8 cellular contexts compared by ENCODE assay signal in the genomic region with DNA sequence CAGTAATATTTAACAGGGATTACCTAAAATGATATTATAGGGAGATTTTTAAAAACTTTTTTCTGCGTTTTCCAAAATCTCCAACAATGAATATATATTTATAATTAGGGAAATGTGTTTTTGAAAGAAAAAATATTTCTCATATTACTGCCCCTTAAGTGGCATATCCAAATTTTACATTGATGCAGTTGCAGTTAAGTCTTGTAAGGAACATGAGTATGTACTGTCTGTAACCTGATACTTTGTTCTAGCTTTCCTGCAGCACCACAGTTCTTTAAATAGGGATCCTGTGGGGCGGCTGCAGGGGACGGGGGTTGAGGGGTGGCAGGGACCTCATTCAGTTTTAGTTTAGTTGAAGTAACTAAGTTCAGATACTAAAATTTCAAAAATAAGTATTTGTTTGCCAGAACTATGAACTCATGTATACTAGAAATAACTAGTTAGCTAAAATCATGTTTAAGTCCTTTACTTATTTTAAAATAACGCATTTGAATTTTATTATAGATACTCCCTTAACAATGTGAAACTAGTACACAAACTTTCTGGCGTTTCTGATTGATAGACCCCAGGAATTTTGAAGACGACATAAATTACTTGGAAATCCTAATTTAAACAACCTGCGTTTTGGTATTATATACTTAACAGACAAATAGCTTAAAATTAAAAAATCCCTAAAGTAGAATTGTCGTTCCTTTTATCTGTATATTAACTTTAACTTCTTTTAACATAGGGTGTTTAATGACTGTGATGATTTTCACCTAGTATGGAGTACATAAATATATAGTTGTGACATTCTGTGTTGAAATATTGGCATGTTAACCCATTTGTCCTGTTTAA. TPM values are rescaled to one million over a fixed set of nuclear protein-coding genes. Genes with fewer than 3 reads are reported as not detected.
A peak's percentile ranks its signal among the peaks of the same experiment; 100 is the strongest.
DNase-seq lines count a peak whose midpoint lies in the region; ATAC-seq and TF ChIP-seq lines count a peak whose summit lies in the region.

No MANE protein-coding gene starts in this region.

- no peak overlapping the region for H2BK5ac ChIP-seq in mesenchymal stem cell (ENCODE audit: low read depth, low read length, poor library complexity, severe bottlenecking)

- H4K91ac ChIP-seq in mesenchymal stem cell (ENCODE audit: low read length), result no peak overlapping the region

- no peaks in the 10 kb centered on the region for H3K27me3 ChIP-seq in mesenchymal stem cell (ENCODE audit: control insufficient read depth in 1 of 2, insufficient read depth in 1 of 2, low read length in 2 of 2)

- H3K18ac ChIP-seq in mesenchymal stem cell (ENCODE audit: low read depth in 1 of 2, low read length in 2 of 2), result no peak overlapping the region

- H3K27me3 Mint-ChIP-seq in effector memory CD8-positive, alpha-beta T cell, result no peaks in the 10 kb centered on the region
- no peaks in the 10 kb centered on the region for H3K27me3 Mint-ChIP-seq in stimulated activated naive CD8-positive, alpha-beta T cell treated with anti-CD3 and anti-CD28 coated beads, Interleukin-15, amount 100 ng/mL, for 72 hours

- no peaks in the 10 kb centered on the region for H3K4me1 ChIP-seq in mesenchymal stem cell (ENCODE audit: control insufficient read depth, insufficient read depth, low read depth, low read length)

- DNase-seq in NCI-H446 treated with DMSO at 0.1 percent for 48 hours (lab: John Stamatoyannopoulos, UW) (peak; percentile 90), mesenchymal stem cell (peak; percentile 92)
- peak; percentile 65 for DNase-seq in activated CD4-positive, alpha-beta T cell treated with anti-CD3 and anti-CD28 coated beads for 48 hours
- DNase-seq in effector memory CD8-positive, alpha-beta T cell, result peak; percentile 6 to 34 (median 13)
- DNase-seq in stimulated activated naive CD8-positive, alpha-beta T cell treated with anti-CD3 and anti-CD28 coated beads, Interleukin-15, amount 100 ng/mL, for 72 hours, result peak; percentile 41 to 42

- peak overlapping the region; percentile 81 for H3K27ac ChIP-seq in 22Rv1
- H3K27ac ChIP-seq in mesenchymal stem cell (ENCODE audit: low read length, poor library complexity, severe bottlenecking), result peak overlapping the region; percentile 59

- H2BK12ac ChIP-seq in mesenchymal stem cell (ENCODE audit: low read length in 2 of 2), result no peak overlapping the region

- no peak overlapping the region for H2AK5ac ChIP-seq in mesenchymal stem cell (ENCODE audit: low read length, severe bottlenecking)

- no peak overlapping the region for H3K23ac ChIP-seq in mesenchymal stem cell (ENCODE audit: low read length in 2 of 2)

- H3K9me3 ChIP-seq in mesenchymal stem cell (ENCODE audit: control insufficient read depth, low read length), result no peaks in the 10 kb centered on the region

- no peaks in the 10 kb centered on the region for H3K9me3 Mint-ChIP-seq in effector memory CD8-positive, alpha-beta T cell
- H3K9me3 Mint-ChIP-seq in stimulated activated naive CD8-positive, alpha-beta T cell treated with anti-CD3 and anti-CD28 coated beads, Interleukin-15, amount 100 ng/mL, for 72 hours, result no peaks in the 10 kb centered on the region

- H3K14ac ChIP-seq in mesenchymal stem cell (ENCODE audit: low read length in 2 of 2), result no peak overlapping the region

- no peak overlapping the region for H4K8ac ChIP-seq in mesenchymal stem cell (ENCODE audit: low read length)

- peaks cover 15% of the 10 kb centered on the region for H3K36me3 Mint-ChIP-seq in effector memory CD8-positive, alpha-beta T cell (ENCODE audit: insufficient read depth)

- H3K4ac ChIP-seq in mesenchymal stem cell (ENCODE audit: low read depth in 1 of 2, low read length in 2 of 2), result no peak overlapping the region

- H3K79me1 ChIP-seq in mesenchymal stem cell (replicated peaks; ENCODE audit: low read length, poor library complexity, severe bottlenecking), result peaks cover 6% of the 10 kb centered on the region

- peak overlapping the region; percentile 87 to 95 for H3K4me3 Mint-ChIP-seq in effector memory CD8-positive, alpha-beta T cell
- H3K4me3 Mint-ChIP-seq in stimulated activated naive CD8-positive, alpha-beta T cell treated with anti-CD3 and anti-CD28 coated beads, Interleukin-15, amount 100 ng/mL, for 72 hours, result peak overlapping the region; percentile 88 to 97

- H3K36me3 ChIP-seq in mesenchymal stem cell (ENCODE audit: control insufficient read depth in 1 of 2, insufficient read depth in 2 of 2, low read depth in 1 of 2, low read length in 2 of 2), result no peaks in the 10 kb centered on the region

- no CpG with 5 or more reads among the region's 8 CpGs for WGBS in mesenchymal stem cell

- H3K4me1 Mint-ChIP-seq in effector memory CD8-positive, alpha-beta T cell (ENCODE audit: low read depth in 2 of 2), result peaks cover 8 to 26% of the 10 kb centered on the region in 2 donors
- H3K4me1 Mint-ChIP-seq in stimulated activated naive CD8-positive, alpha-beta T cell treated with anti-CD3 and anti-CD28 coated beads, Interleukin-15, amount 100 ng/mL, for 72 hours, result peaks cover 36% of the 10 kb centered on the region

- H2BK15ac ChIP-seq in mesenchymal stem cell (ENCODE audit: low read depth, poor library complexity, severe bottlenecking), result no peak overlapping the region

- peak overlapping the region in 1 of 2 experiments; percentile 93 for H3K4me3 ChIP-seq in mesenchymal stem cell (ENCODE audit: insufficient read depth in 1 of 2, low read depth in 1 of 2, low read length in 2 of 2)

- H3K27ac Mint-ChIP-seq in effector memory CD8-positive, alpha-beta T cell, result peak overlapping the region; percentile 97 to 100
- H3K27ac Mint-ChIP-seq in stimulated activated naive CD8-positive, alpha-beta T cell treated with anti-CD3 and anti-CD28 coated beads, Interleukin-15, amount 100 ng/mL, for 72 hours, result peak overlapping the region; percentile 100

- no peak overlapping the region for H2BK120ac ChIP-seq in mesenchymal stem cell (ENCODE audit: low read depth, low read length)

- H3K4me2 ChIP-seq in mesenchymal stem cell (ENCODE audit: low read length, poor library complexity, severe bottlenecking), result peak overlapping the region; percentile 37

- TF ChIP-seq CTCF in 22Rv1 (IDR thresholded peaks at IDR 0.05), result no peak

- ATAC-seq in GM18511 (IDR thresholded peaks at IDR 0.05; ENCODE audit: unreplicated experiment), result peak; percentile 59
- ATAC-seq in HG02938 (IDR thresholded peaks at IDR 0.05; ENCODE audit: unreplicated experiment), result peak; percentile 45
- ATAC-seq in effector memory CD8-positive, alpha-beta T cell (replicated peaks), result peak; percentile 48
- peak; percentile 61 for ATAC-seq in stimulated activated naive CD8-positive, alpha-beta T cell treated with anti-CD3 and anti-CD28 coated beads, Interleukin-15, amount 100 ng/mL, for 72 hours

- no peak overlapping the region for H2AFZ ChIP-seq in mesenchymal stem cell (ENCODE audit: low read depth, low read length)

- peak overlapping the region; percentile 99 for H3K9ac ChIP-seq in mesenchymal stem cell (ENCODE audit: low read length)

RNA-seq across cellular contexts. Expression of a gene that starts 0.6 kb away (rescaled TPM):
- 15.9 TPM for polyA plus RNA-seq in mesenchymal stem cell (2013, experiment 1 of 2)
- polyA plus RNA-seq in mesenchymal stem cell (2013, experiment 2 of 2), result 16.1 TPM

RNA-seq across cellular contexts. Expression of a gene that starts 25.2 kb away (rescaled TPM):
- 77.5 TPM for polyA plus RNA-seq in mesenchymal stem cell (2013, experiment 1 of 2)
- 71.5 TPM for polyA plus RNA-seq in mesenchymal stem cell (2013, experiment 2 of 2)

RNA-seq across cellular contexts. Expression of a gene that starts 41.7 kb away (rescaled TPM):
- polyA plus RNA-seq in mesenchymal stem cell (2013, experiment 1 of 2), result 0.01 TPM
- polyA plus RNA-seq in mesenchymal stem cell (2013, experiment 2 of 2), result not detected

Comparison
In these comparisons a context has a peak if more than half of its experiments do, and no peak if none do; other contexts are left out.
1. DNase-seq: peak in every context shown above with its lines; median percentile 92 in mesenchymal stem cell; 90 in NCI-H446 treated with DMSO at 0.1 percent for 48 hours; 65 in activated CD4-positive, alpha-beta T cell treated with anti-CD3 and anti-CD28 coated beads for 48 hours; 42 in stimulated activated naive CD8-positive, alpha-beta T cell treated with anti-CD3 and anti-CD28 coated beads, Interleukin-15, amount 100 ng/mL, for 72 hours; 13 in effector memory CD8-positive, alpha-beta T cell.